Comparison of ENCODE assay signal across 28 cellular contexts in the genomic region with DNA sequence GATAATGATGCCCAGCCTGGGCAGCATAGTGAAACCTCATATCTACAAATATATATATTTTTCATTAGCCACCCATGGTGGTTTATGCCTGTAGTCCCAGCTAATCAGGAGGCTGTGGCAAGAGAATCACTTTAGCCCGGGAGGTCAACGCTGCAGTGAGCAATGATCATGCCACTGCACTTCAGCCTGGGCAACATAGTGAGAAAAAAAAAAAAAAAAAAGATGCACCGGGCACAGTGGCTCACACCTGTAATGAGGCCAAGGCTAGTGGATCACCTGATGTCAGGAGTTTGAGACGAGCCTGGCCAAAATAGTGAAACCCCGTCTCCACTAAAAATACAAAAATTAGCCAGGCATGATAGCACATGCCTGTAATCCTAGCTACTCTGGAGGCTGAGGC. TPM values are rescaled to one million over a fixed set of nuclear protein-coding genes. Genes with fewer than 3 reads are reported as not detected.
"Had no signal": no experiment of that assay in that cellular context is flagged by ENCODE, and none has a peak within 500 bp of the region (broad histone marks: within the 10 kb centered on the region; RNA-seq: fewer than 3 reads in every experiment).

No MANE protein-coding gene starts in this region.

- H3K27me3 ChIP-seq: brain microvascular endothelial cell, dorsolateral prefrontal cortex had no signal

- H3K36me3 ChIP-seq: brain microvascular endothelial cell had no signal

- DNase-seq: activated CD4-positive, alpha-beta memory T cell treated with anti-CD3 and anti-CD28 coated beads for 36 hours; activated CD4-positive, alpha-beta T cell treated with anti-CD3 and anti-CD28 coated beads for 36 hours; activated CD4-positive, alpha-beta T cell treated with anti-CD3 and anti-CD28 coated beads, Interleukin-2, amount 10 ng/mL, durations not matched to agents 24 days and 14 days; activated CD4-positive, CD25-positive, alpha-beta regulatory T cell; activated CD4-positive, CD25-positive, alpha-beta regulatory T cell treated with anti-CD3 and anti-CD28 coated beads, Interleukin-2, amount 50 U/mL, for 72 hours; activated CD8-positive, alpha-beta memory T cell treated with anti-CD3 and anti-CD28 coated beads, Interleukin-2, amount 10 ng/mL, durations not matched to agents 7 days and 5 days; activated CD8-positive, alpha-beta memory T cell treated with anti-CD3 and anti-CD28 coated beads, Interleukin-2, amount 50 U/mL, for 4 hours; activated CD8-positive, alpha-beta T cell treated with anti-CD3 and anti-CD28 coated beads, Interleukin-2, amount 10 ng/mL, durations not matched to agents 7 days and 5 days; activated effector memory CD4-positive, alpha-beta T cell treated with anti-CD3 and anti-CD28 coated beads, Interleukin-2, amount 50 U/mL, for 16 hours; activated naive CD4-positive, alpha-beta T cell treated with anti-CD3 and anti-CD28 coated beads, Interleukin-2, amount 10 ng/mL, durations not matched to agents 7 days and 5 days; activated naive CD8-positive, alpha-beta T cell treated with anti-CD3 and anti-CD28 coated beads, Interleukin-2, amount 10 ng/mL, durations not matched to agents 7 days and 5 days; activated T-cell treated with anti-CD3 and anti-CD28 coated beads, Interleukin-2, amount 50 U/mL, for 1 hour; activated T-cell treated with anti-CD3 and anti-CD28 coated beads, Interleukin-2, amount 50 U/mL, for 48 hours; amniotic stem cell; anterior cingulate cortex; brain microvascular endothelial cell; dorsolateral prefrontal cortex; effector memory CD4-positive, alpha-beta T cell; endodermal cell; foreskin fibroblast; T-helper 2 cell had no signal

- H3K27ac ChIP-seq: brain microvascular endothelial cell, coronary artery, dorsolateral prefrontal cortex had no signal

- ATAC-seq: activated CD8-positive, alpha-beta memory T cell treated with anti-CD3 and anti-CD28 coated beads, Interleukin-2, amount 10 ng/mL, durations not matched to agents 7 days and 5 days; activated CD8-positive, alpha-beta T cell treated with anti-CD3 and anti-CD28 coated beads, Interleukin-2, amount 10 ng/mL, durations not matched to agents 7 days and 5 days; esophagus mucosa had no signal

RNA-seq across cellular contexts. Expression of a gene that starts 50.2 kb away (rescaled TPM):
- total RNA-seq: activated CD4-positive, alpha-beta memory T cell treated with anti-CD3 and anti-CD28 coated beads for 36 hours; activated CD4-positive, alpha-beta T cell treated with anti-CD3 and anti-CD28 coated beads for 36 hours; activated CD4-positive, alpha-beta T cell treated with anti-CD3 and anti-CD28 coated beads, Interleukin-2, amount 10 ng/mL, durations not matched to agents 24 days and 14 days; activated CD8-positive, alpha-beta memory T cell treated with anti-CD3 and anti-CD28 coated beads for 36 hours; activated CD8-positive, alpha-beta T cell treated with anti-CD3 and anti-CD28 coated beads, Interleukin-2, amount 10 ng/mL, durations not matched to agents 7 days and 5 days; activated naive CD4-positive, alpha-beta T cell treated with anti-CD3 and anti-CD28 coated beads, Interleukin-2, amount 50 U/mL, for 72 hours; activated naive CD8-positive, alpha-beta T cell treated with anti-CD3 and anti-CD28 coated beads, Interleukin-2, amount 10 ng/mL, durations not matched to agents 7 days and 5 days; activated T-helper 1 cell treated with anti-CD3 and anti-CD28 coated beads, Interleukin-12 subunit alpha, Interleukin-12 subunit beta, Interleukin-2, Interleukin-4 antibody, amounts not matched to agents 30 ng/mL and 10 ng/mL and 1 ng/mL, durations not matched to agents 14 hours and 24 hours and 36 hours; activated T-helper 2 cell treated with anti-CD3 and anti-CD28 coated beads, Interferon-gamma antibody, Interleukin-2, Interleukin-4, amounts not matched to agents 10 μg/mL and 5 μg/mL and 100 μg/mL, durations not matched to agents 14 hours and 24 hours and 36 hours; esophagus mucosa; T-helper 1 cell treated with Interleukin-12 subunit alpha and Interleukin-12 subunit beta and Interleukin-4 antibody, amounts not matched to agents 30 ng/mL and 1 ng/mL, for 36 hours had no signal
